ENCODE assay signal across 20 cellular contexts in genomic region chr13:62375653-62376052, GRCh38.
"Had no signal": no experiment of that assay in that cellular context is flagged by ENCODE, and none has a peak within 500 bp of the region (broad histone marks: within the 10 kb centered on the region; RNA-seq: fewer than 3 reads in every experiment).

No MANE protein-coding gene starts in this region.

- H3K4me3 ChIP-seq: left ventricle myocardium inferior, thoracic aorta, upper lobe of right lung had no signal

- H3K4me1 ChIP-seq: left ventricle myocardium inferior, upper lobe of right lung had no signal

- DNase-seq: activated CD4-positive, alpha-beta T cell treated with anti-CD3 and anti-CD28 coated beads for 1 hour; activated CD4-positive, alpha-beta T cell treated with anti-CD3 and anti-CD28 coated beads, Interleukin-2, amount 50 U/mL, for 4 hours; activated naive CD4-positive, alpha-beta T cell; activated naive CD8-positive, alpha-beta T cell treated with anti-CD3 and anti-CD28 coated beads, Interleukin-2, amount 10 ng/mL, durations not matched to agents 7 days and 5 days; activated T-cell treated with anti-CD3 and anti-CD28 coated beads for 4 hours; aorta; effector CD8-positive, alpha-beta T cell; foreskin fibroblast; glutamatergic neuron; hypothalamus; kidney; left ventricle myocardium inferior; naive thymus-derived CD8-positive, alpha-beta T cell; stimulated activated CD4-positive, alpha-beta T cell treated with anti-CD3 and anti-CD28 coated beads, Interleukin-12 subunit alpha, Interleukin-12 subunit beta, amount 100 ng/mL, for 4 hours; stimulated activated CD4-positive, alpha-beta T cell treated with anti-CD3 and anti-CD28 coated beads, Interleukin-2, amount 100 ng/mL, for 24 hours; upper lobe of right lung had no signal

- FAIRE-seq: endothelial cell of umbilical vein, kidney had no signal

- H3K27ac ChIP-seq: left ventricle myocardium inferior, neutrophil, thoracic aorta, upper lobe of right lung had no signal

- ATAC-seq: naive thymus-derived CD8-positive, alpha-beta T cell; stimulated activated effector memory CD8-positive, alpha-beta T cell treated with anti-CD3 and anti-CD28 coated beads, Interleukin-12 subunit alpha, Interleukin-12 subunit beta, amount 100 ng/mL, for 72 hours; upper lobe of right lung had no signal

- H3K27me3 ChIP-seq: neutrophil, upper lobe of right lung had no signal

- H3K9me3 ChIP-seq: left ventricle myocardium inferior, neutrophil, thoracic aorta, upper lobe of right lung had no signal

- H3K36me3 ChIP-seq: left ventricle myocardium inferior, neutrophil, thoracic aorta, upper lobe of right lung had no signal
